Comparison of ENCODE assay signal across 20 cellular contexts in genomic region chr2:47282621-47283272, GRCh38.
DNase-seq lines count a peak whose midpoint lies in the region; ATAC-seq and TF ChIP-seq lines count a peak whose summit lies in the region.
"Had no signal": no experiment of that assay in that cellular context is flagged by ENCODE, and none has a peak within 500 bp of the region (broad histone marks: within the 10 kb centered on the region; RNA-seq: fewer than 3 reads in every experiment).

No MANE protein-coding gene starts in this region.

- WGBS in endodermal cell (ENCODE audit: insufficient coverage in 1 of 2, insufficient read length in 1 of 2), 2 experiments, result 83 to 92% methylated on average over 2 to 3 of the region's 3 CpGs

- DNase-seq in ELF-1 (ENCODE audit: low read depth, low spot score), result peak; percentile 53
- DNase-seq in HT-29 (ENCODE audit: low spot score), result peak; percentile 52
- no peak for DNase-seq in endodermal cell
- DNase-seq in epidermal melanocyte (ENCODE audit: insufficient read length, low spot score), result no peak
- DNase-seq in stimulated activated naive CD4-positive, alpha-beta T cell treated with Interleukin-2 at 50 U/mL for 16 hours (lab: John Stamatoyannopoulos, UW), result no peak
- DNase-seq in stimulated activated naive CD8-positive, alpha-beta T cell treated with anti-CD3 and anti-CD28 coated beads, Interleukin-15, Interleukin-2, amounts not matched to agents 100 U/mL and 50 U/mL, for 24 hours, result no peak
- DNase-seq: EL; HCEC 1CT; NCI-H1092 treated with DMSO at 0.1 percent for 48 hours; NCI-H1436 treated with DMSO at 0.1 percent for 48 hours; NCI-H2029 treated with DMSO at 0.1 percent for 48 hours; NCI-H226; NCI-H524; NCI-H774; NK-92 treated with Interleukin-12 subunit alpha and Interleukin-12 subunit beta, amount 100 ng/mL, for 24 hours; SIG-M5; SK-N-SH had no signal

- H3K9ac ChIP-seq in endodermal cell (ENCODE audit: extremely low read depth, low read length, poor library complexity, severe bottlenecking), result peak overlapping the region; percentile 2
- H3K9ac ChIP-seq: SK-N-SH had no signal

- H3K4me3 Mint-ChIP-seq in endodermal cell, result no peak overlapping the region
- H3K4me3 Mint-ChIP-seq in nephron, result no peak overlapping the region
- H3K4me3 Mint-ChIP-seq: CD14-positive monocyte had no signal

- H3K27me3 ChIP-seq in endodermal cell (ENCODE audit: control insufficient read depth, insufficient read depth, low read length, poor library complexity, severe bottlenecking), result no peaks in the 10 kb centered on the region

- peaks cover 6% of the 10 kb centered on the region for H3K4me1 Mint-ChIP-seq in endodermal cell
- H3K4me1 Mint-ChIP-seq in nephron, result peaks cover 19% of the 10 kb centered on the region

- H3K27ac ChIP-seq in endodermal cell (ENCODE audit: low read depth, low read length), result no peak overlapping the region

- peak overlapping the region; percentile 78 for H3K27ac Mint-ChIP-seq in endodermal cell
- peak overlapping the region; percentile 29 to 80 (median 46) for H3K27ac Mint-ChIP-seq in nephron

- TF ChIP-seq CTCF in endodermal cell (conservative IDR thresholded peaks at IDR 0.05) (no peak), nephron (IDR thresholded peaks at IDR 0.05; ENCODE audit: unreplicated experiment in 3 of 3) (no peak)

- H3K27me3 Mint-ChIP-seq in endodermal cell (ENCODE audit: insufficient read depth), result peaks cover 2% of the 10 kb centered on the region
- H3K27me3 Mint-ChIP-seq in nephron (ENCODE audit: low read depth), result peaks cover 3% of the 10 kb centered on the region

- H3K36me3 ChIP-seq in endodermal cell (ENCODE audit: control insufficient read depth, insufficient read depth, low read length), result peaks cover 4% of the 10 kb centered on the region

- no peak for ATAC-seq in GM21825 (IDR thresholded peaks at IDR 0.05; ENCODE audit: unreplicated experiment)
- no peak for ATAC-seq in stimulated activated naive CD8-positive, alpha-beta T cell treated with anti-CD3 and anti-CD28 coated beads, Interleukin-15, Interleukin-2, amounts not matched to agents 100 U/mL and 50 U/mL, for 24 hours

- no peaks in the 10 kb centered on the region for H3K4me1 ChIP-seq in endodermal cell (ENCODE audit: control insufficient read depth, insufficient read depth, low read length)

- H3K9me3 Mint-ChIP-seq in endodermal cell (peaks cover 43% of the 10 kb centered on the region), nephron (no peaks in the 10 kb centered on the region)
- H3K9me3 Mint-ChIP-seq: CD14-positive monocyte had no signal

- peaks cover 66% of the 10 kb centered on the region for H3K9me3 ChIP-seq in endodermal cell (ENCODE audit: control insufficient read depth, low read length)
- H3K9me3 ChIP-seq: SK-N-SH had no signal

- peaks cover 10% of the 10 kb centered on the region for H3K36me3 Mint-ChIP-seq in endodermal cell (ENCODE audit: low read depth)
- no peaks in the 10 kb centered on the region for H3K36me3 Mint-ChIP-seq in nephron (ENCODE audit: low read depth)
- H3K36me3 Mint-ChIP-seq: CD14-positive monocyte had no signal

- H3K4me3 ChIP-seq in endodermal cell (ENCODE audit: low read length), result peak overlapping the region; percentile 70

Comparison
In these comparisons a context has a peak if more than half of its experiments do, and no peak if none do; other contexts are left out.
1. DNase-seq: peak in ELF-1 (single experiment) and HT-29 (single experiment); none in endodermal cell (single experiment), epidermal melanocyte (single experiment), stimulated activated naive CD4-positive, alpha-beta T cell treated with Interleukin-2 at 50 U/mL for 16 hours (single experiment) and stimulated activated naive CD8-positive, alpha-beta T cell treated with anti-CD3 and anti-CD28 coated beads, Interleukin-15, Interleukin-2, amounts not matched to agents 100 U/mL and 50 U/mL, for 24 hours (single experiment).